ENCODE assay signal across 24 cellular contexts in genomic region chr4:150938417-150938816, GRCh38.
DNase-seq lines count a peak whose midpoint lies in the region; ATAC-seq and TF ChIP-seq lines count a peak whose summit lies in the region.
"Had no signal": no experiment of that assay in that cellular context is flagged by ENCODE, and none has a peak within 500 bp of the region (broad histone marks: within the 10 kb centered on the region; RNA-seq: fewer than 3 reads in every experiment).

No MANE protein-coding gene starts in this region.

- H3K4me1 ChIP-seq in HEK293 (ENCODE audit: control insufficient read depth, insufficient read depth, low read length) (peaks cover 5% of the 10 kb centered on the region), iPS-18a (ENCODE audit: control insufficient read depth, low read depth, low read length) (peaks cover 10% of the 10 kb centered on the region), neuronal stem cell (ENCODE audit: control insufficient read depth in 2 of 2, insufficient read depth in 1 of 2, low read depth in 1 of 2, low read length in 2 of 2) (peaks cover 2 to 6% of the 10 kb centered on the region in 2 donors)
- H3K4me1 ChIP-seq: gastrocnemius medialis, psoas muscle had no signal

- H3K9me3 ChIP-seq in HEK293 (ENCODE audit: control insufficient read depth, insufficient read depth, low read depth, low read length) (no peaks in the 10 kb centered on the region), iPS-18a (ENCODE audit: control insufficient read depth, low read depth, low read length) (no peaks in the 10 kb centered on the region), neuronal stem cell (replicated peaks in 1 of 2; ENCODE audit: control insufficient read depth in 2 of 2, insufficient read depth in 1 of 2, low read depth in 1 of 2, low read length in 2 of 2) (no peaks in the 10 kb centered on the region)
- H3K9me3 ChIP-seq: esophagus muscularis mucosa, gastrocnemius medialis, psoas muscle had no signal

- H3K18ac ChIP-seq in neuronal stem cell (ENCODE audit: low read length): no peak overlapping the region

- H2BK5ac ChIP-seq in neuronal stem cell (ENCODE audit: low read length): no peak overlapping the region

- no peaks in the 10 kb centered on the region for H3K9me3 Mint-ChIP-seq in WTC11
- H3K9me3 Mint-ChIP-seq: activated naive CD8-positive, alpha-beta T cell treated with anti-CD3 and anti-CD28 coated beads, Interleukin-2, amount 10 ng/mL, durations not matched to agents 7 days and 5 days; activated T-helper 17 cell treated with anti-CD3 and anti-CD28 coated beads, Interleukin-2, amount 50 U/mL, for 72 hours; neural crest cell had no signal

- H3K9ac ChIP-seq in iPS-18a (ENCODE audit: low read length): no peak overlapping the region
- H3K9ac ChIP-seq in neuronal stem cell (ENCODE audit: low read depth, low read length, poor library complexity): no peak overlapping the region

- H3K27me3 ChIP-seq in iPS-18a (ENCODE audit: control insufficient read depth, insufficient read depth, low read length) (no peaks in the 10 kb centered on the region), neuronal stem cell (ENCODE audit: control insufficient read depth in 3 of 3, insufficient read depth in 3 of 3, low read depth in 1 of 3, low read length in 3 of 3) (no peaks in the 10 kb centered on the region)
- H3K27me3 ChIP-seq: esophagus muscularis mucosa, gastrocnemius medialis had no signal

- no peak overlapping the region for H2BK12ac ChIP-seq in neuronal stem cell (ENCODE audit: low read length)

- peak overlapping the region; percentile 34 for H3K4me3 Mint-ChIP-seq in WTC11
- H3K4me3 Mint-ChIP-seq: activated naive CD8-positive, alpha-beta T cell treated with anti-CD3 and anti-CD28 coated beads, Interleukin-2, amount 10 ng/mL, durations not matched to agents 7 days and 5 days; activated T-helper 17 cell treated with anti-CD3 and anti-CD28 coated beads, Interleukin-2, amount 50 U/mL, for 72 hours; CD14-positive monocyte; neural crest cell had no signal

- H3K4me1 Mint-ChIP-seq in WTC11: peaks cover 23% of the 10 kb centered on the region
- H3K4me1 Mint-ChIP-seq: CD14-positive monocyte had no signal

- peak overlapping the region; percentile 59 for H2AFZ ChIP-seq in neuronal stem cell (ENCODE audit: low read length)

- H3K27ac ChIP-seq in HEK293 (ENCODE audit: extremely low read depth, low read depth, low read length): no peak overlapping the region
- H3K27ac ChIP-seq in iPS-18a (ENCODE audit: low read length): peak overlapping the region; percentile 75
- H3K27ac ChIP-seq in neuronal stem cell (replicated peaks; ENCODE audit: low read length): peak overlapping the region; percentile 64
- H3K27ac ChIP-seq: esophagus muscularis mucosa, gastrocnemius medialis, psoas muscle, RWPE1 had no signal

- H4K91ac ChIP-seq in neuronal stem cell (ENCODE audit: low read depth, low read length, poor library complexity): no peak overlapping the region

- no peaks in the 10 kb centered on the region for H3K27me3 Mint-ChIP-seq in WTC11 (ENCODE audit: low read depth)
- H3K27me3 Mint-ChIP-seq: activated naive CD8-positive, alpha-beta T cell treated with anti-CD3 and anti-CD28 coated beads, Interleukin-2, amount 10 ng/mL, durations not matched to agents 7 days and 5 days; activated T-helper 17 cell treated with anti-CD3 and anti-CD28 coated beads, Interleukin-2, amount 50 U/mL, for 72 hours had no signal

- H3K36me3 ChIP-seq in HEK293 (ENCODE audit: control insufficient read depth in 2 of 2, insufficient read depth in 1 of 2, low read length in 2 of 2) (no peaks in the 10 kb centered on the region), iPS-18a (ENCODE audit: control insufficient read depth, low read depth, low read length) (no peaks in the 10 kb centered on the region), neuronal stem cell (replicated peaks in 1 of 2; ENCODE audit: control insufficient read depth in 2 of 2, insufficient read depth in 2 of 2, low read length in 2 of 2) (no peaks in the 10 kb centered on the region)
- H3K36me3 ChIP-seq: esophagus muscularis mucosa, gastrocnemius medialis had no signal

- no peak for DNase-seq in WTC11 (ENCODE audit: low spot score)
- DNase-seq in neuronal stem cell (ENCODE audit: low spot score): peak; percentile 54
- no peak for DNase-seq in hypothalamus (lab: John Stamatoyannopoulos, UW)
- no peak for DNase-seq in NCI-H2227 treated with DMSO at 0.1 percent for 48 hours (lab: John Stamatoyannopoulos, UW)
- DNase-seq in RKO (ENCODE audit: low spot score): no peak
- DNase-seq: activated CD4-positive, alpha-beta T cell treated with anti-CD3 and anti-CD28 coated beads, Interleukin-2, amount 50 U/mL, for 4 hours; activated CD8-positive, alpha-beta memory T cell treated with anti-CD3 and anti-CD28 coated beads, Interleukin-2, amount 50 U/mL, for 4 hours; activated naive CD8-positive, alpha-beta T cell treated with anti-CD3 and anti-CD28 coated beads, Interleukin-2, amount 10 ng/mL, durations not matched to agents 7 days and 5 days; cerebellar nuclear complex; effector CD8-positive, alpha-beta T cell; gastrocnemius medialis; NCI-H1092; NCI-H2029; NK-92 treated with Interleukin-12 subunit alpha and Interleukin-12 subunit beta, amount 100 ng/mL, for 24 hours; psoas muscle had no signal

- CTCF ChIA-PET in HEK293 (lab: Yijun Ruan, JAX): interaction anchor here (0.6 to 1.0 kb wide), 3 partner anchors 9 to 22 kb away, joined by 3 to 5 read pairs (median 3); no protein-coding TSS in a partner anchor
- CTCF ChIA-PET in WTC11 (lab: Charles Lee): interaction anchor here (1.3 to 2.8 kb wide), 2 partner anchors 23 to 71 kb away, joined by 6 to 20 read pairs; no protein-coding TSS in a partner anchor

- no peak overlapping the region for H2BK15ac ChIP-seq in neuronal stem cell (ENCODE audit: low read length)

- no peak overlapping the region for H3K4me3 ChIP-seq in HEK293 (ENCODE audit: low read depth, low read length)
- peak overlapping the region; percentile 27 for H3K4me3 ChIP-seq in iPS-18a (ENCODE audit: low read length)
- no peak overlapping the region for H3K4me3 ChIP-seq in neuronal stem cell (ENCODE audit: low read length in 2 of 2)
- H3K4me3 ChIP-seq: esophagus muscularis mucosa, gastrocnemius medialis, psoas muscle had no signal

- H3K79me1 ChIP-seq in neuronal stem cell (ENCODE audit: low read depth, low read length): no peaks in the 10 kb centered on the region

- no peak overlapping the region for H2BK120ac ChIP-seq in neuronal stem cell (ENCODE audit: low read depth, low read length)

- no CpG with 5 or more reads among the region's 4 CpGs for WGBS in neuronal stem cell (ENCODE audit: extremely low coverage in 2 of 2, insufficient read length in 2 of 2, insufficient replicate concordance in 1 of 2), 2 donors

- no peaks in the 10 kb centered on the region for H3K36me3 Mint-ChIP-seq in WTC11
- H3K36me3 Mint-ChIP-seq: CD14-positive monocyte had no signal

- H2AK5ac ChIP-seq in neuronal stem cell (ENCODE audit: low read depth, low read length): no peak overlapping the region

- no peak overlapping the region for H4K8ac ChIP-seq in neuronal stem cell (ENCODE audit: low read depth, low read length)

- peak; percentile 100 for ATAC-seq in WTC11
- ATAC-seq: activated T-helper 17 cell treated with anti-CD3 and anti-CD28 coated beads, Interleukin-2, amount 50 U/mL, for 72 hours; gastrocnemius medialis; HepG2; psoas muscle; SK-N-SH treated with all-trans-retinoic acid at 6 μM for 48 hours had no signal

- no peak overlapping the region for H3K4ac ChIP-seq in neuronal stem cell (ENCODE audit: low read length)

- TF ChIP-seq CTCF in HEK293 (tag by site-specific recombination; IDR thresholded peaks at IDR 0.05) (no peak), WTC11 (IDR thresholded peaks at IDR 0.05) (no peak)

- H3K23ac ChIP-seq in neuronal stem cell (ENCODE audit: low read depth, low read length, poor library complexity): no peak overlapping the region

- H3K27ac Mint-ChIP-seq in WTC11: peak overlapping the region; percentile 96
- H3K27ac Mint-ChIP-seq: activated naive CD8-positive, alpha-beta T cell treated with anti-CD3 and anti-CD28 coated beads, Interleukin-2, amount 10 ng/mL, durations not matched to agents 7 days and 5 days; activated T-helper 17 cell treated with anti-CD3 and anti-CD28 coated beads, Interleukin-2, amount 50 U/mL, for 72 hours; CD14-positive monocyte had no signal

- no peak overlapping the region for H3K4me2 ChIP-seq in neuronal stem cell (ENCODE audit: insufficient read depth, low read length, poor library complexity, severe bottlenecking)

- POLR2A ChIA-PET in HEK293 (lab: Yijun Ruan, JAX): interaction anchor here (0.9 kb wide), 1 partner anchor 76 kb away, joined by 4 read pairs; the partner anchor contains the start of gene LRBA
- POLR2A ChIA-PET in WTC11 (lab: Charles Lee): no interaction called here

- H3K14ac ChIP-seq in neuronal stem cell (ENCODE audit: low read length): no peak overlapping the region

TF ChIP-seq in HEK293, 187 proteins besides CTCF, POLR2A, EP300 and RAD21 (continues in another document):
- TF ChIP-seq, protein P1, sequence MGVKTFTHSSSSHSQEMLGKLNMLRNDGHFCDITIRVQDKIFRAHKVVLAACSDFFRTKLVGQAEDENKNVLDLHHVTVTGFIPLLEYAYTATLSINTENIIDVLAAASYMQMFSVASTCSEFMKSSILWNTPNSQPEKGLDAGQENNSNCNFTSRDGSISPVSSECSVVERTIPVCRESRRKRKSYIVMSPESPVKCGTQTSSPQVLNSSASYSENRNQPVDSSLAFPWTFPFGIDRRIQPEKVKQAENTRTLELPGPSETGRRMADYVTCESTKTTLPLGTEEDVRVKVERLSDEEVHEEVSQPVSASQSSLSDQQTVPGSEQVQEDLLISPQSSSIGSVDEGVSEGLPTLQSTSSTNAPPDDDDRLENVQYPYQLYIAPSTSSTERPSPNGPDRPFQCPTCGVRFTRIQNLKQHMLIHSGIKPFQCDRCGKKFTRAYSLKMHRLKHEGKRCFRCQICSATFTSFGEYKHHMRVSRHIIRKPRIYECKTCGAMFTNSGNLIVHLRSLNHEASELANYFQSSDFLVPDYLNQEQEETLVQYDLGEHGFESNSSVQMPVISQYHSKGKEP (tag by site-specific recombination; IDR thresholded peaks at IDR 0.05): no peak
- TF ChIP-seq FEZF1 (tag by site-specific recombination; IDR thresholded peaks at IDR 0.05): no peak

TF ChIP-seq in WTC11, 78 proteins besides CTCF, POLR2A, EP300 and RAD21 (continues in another document):
- TF ChIP-seq USF1 (CRISPR knock-in tag; IDR thresholded peaks at IDR 0.05): peak; percentile 81
